Comparison of ENCODE assay signal across 28 cellular contexts in genomic region chr5:119123280-119123679, GRCh38.
"Had no signal": no experiment of that assay in that cellular context is flagged by ENCODE, and none has a peak within 500 bp of the region (broad histone marks: within the 10 kb centered on the region; RNA-seq: fewer than 3 reads in every experiment).

No MANE protein-coding gene starts in this region.

- H3K27me3 Mint-ChIP-seq: dendritic cell treated with granulocyte-macrophage colony-stimulating factor and Interleukin-4, amounts not matched to agents 40 ng/mL and 50 ng/mL, for 4 days; effector memory CD8-positive, alpha-beta T cell had no signal

- DNase-seq: colonic mucosa; cortex of kidney; dermis blood vessel endothelial cell; dorsolateral prefrontal cortex; effector CD4-positive, alpha-beta T cell; effector CD8-positive, alpha-beta T cell; effector memory CD4-positive, alpha-beta T cell; effector memory CD8-positive, alpha-beta T cell; endodermal cell; erythroblast; foreskin fibroblast; foreskin keratinocyte; foreskin melanocyte; gastrocnemius medialis; glutamatergic neuron; head of caudate nucleus; heart left ventricle; heart right ventricle had no signal

- H3K4me1 ChIP-seq: colonic mucosa, esophagus muscularis mucosa, foreskin keratinocyte, gastrocnemius medialis, gastroesophageal sphincter, heart left ventricle, heart right ventricle had no signal

- H3K4me3 Mint-ChIP-seq: dendritic cell treated with granulocyte-macrophage colony-stimulating factor and Interleukin-4, amounts not matched to agents 40 ng/mL and 50 ng/mL, for 4 days; effector memory CD8-positive, alpha-beta T cell; endodermal cell had no signal

- H3K4me3 ChIP-seq: colonic mucosa, coronary artery, dorsolateral prefrontal cortex, esophagus muscularis mucosa, gastrocnemius medialis, gastroesophageal sphincter, heart left ventricle, heart right ventricle had no signal

- H3K36me3 ChIP-seq: colonic mucosa had no signal

- H3K9me3 ChIP-seq: colonic mucosa, esophagus muscularis mucosa, gastrocnemius medialis, gastroesophageal sphincter, heart left ventricle, heart right ventricle had no signal

- H3K27me3 ChIP-seq: colonic mucosa, dorsolateral prefrontal cortex, esophagus muscularis mucosa, foreskin keratinocyte, gastrocnemius medialis, gastroesophageal sphincter, heart left ventricle, heart right ventricle had no signal

- H3K27ac Mint-ChIP-seq: dendritic cell treated with granulocyte-macrophage colony-stimulating factor and Interleukin-4, amounts not matched to agents 40 ng/mL and 50 ng/mL, for 4 days; effector memory CD8-positive, alpha-beta T cell; endodermal cell had no signal

- FAIRE-seq: colon, endometrium, endothelial cell of umbilical vein, frontal cortex had no signal

- H3K27ac ChIP-seq: colonic mucosa, coronary artery, dorsolateral prefrontal cortex, epithelial cell of prostate, esophagus muscularis mucosa, foreskin keratinocyte, gastrocnemius medialis, gastroesophageal sphincter, heart left ventricle, heart right ventricle had no signal

- H3K4me1 Mint-ChIP-seq: endodermal cell had no signal

- ATAC-seq: effector memory CD8-positive, alpha-beta T cell; esophagus mucosa; foreskin keratinocyte; gastrocnemius medialis; gastroesophageal sphincter; heart left ventricle; heart right ventricle had no signal

- H3K9me3 Mint-ChIP-seq: effector memory CD8-positive, alpha-beta T cell had no signal
